In genomic region chr2:196169521-196169920, GRCh38 we compare ENCODE assay signal across 8 cellular contexts. TPM values are rescaled to one million over a fixed set of nuclear protein-coding genes. Genes with fewer than 3 reads are reported as not detected.
DNase-seq lines count a peak whose midpoint lies in the region; ATAC-seq, FAIRE-seq and TF ChIP-seq lines count a peak whose summit lies in the region.

No MANE protein-coding gene starts in this region.

- no peaks in the 10 kb centered on the region for H3K9me3 ChIP-seq in PC-9 (ENCODE audit: insufficient read depth, low read depth)
- H3K9me3 ChIP-seq in endothelial cell of umbilical vein (replicated peaks; ENCODE audit: control insufficient read depth, insufficient read depth, low read length) = no peaks in the 10 kb centered on the region

- H3K4me1 ChIP-seq in PC-9 (replicated peaks; ENCODE audit: insufficient read depth) (peaks cover 43% of the 10 kb centered on the region), endothelial cell of umbilical vein (ENCODE audit: control insufficient read depth, extremely low read depth, insufficient read depth, low read length) (peaks cover 42% of the 10 kb centered on the region)

- BruUV-seq in PC-9 (replicated peaks; lab: Mats Ljungman, UMichigan) (no TSS peak), endothelial cell of umbilical vein (replicated peaks; lab: Mats Ljungman, UMichigan) (no TSS peak)

- no peak for TF ChIP-seq POLR2A in endothelial cell of umbilical vein (IDR thresholded peaks at IDR 0.05; ENCODE audit: low read depth, low read length)

- H3K36me3 ChIP-seq in PC-9 (ENCODE audit: low read depth) (no peaks in the 10 kb centered on the region), endothelial cell of umbilical vein (ENCODE audit: control insufficient read depth in 2 of 2, extremely low read depth in 1 of 2, insufficient read depth in 2 of 2, low read length in 2 of 2) (no peaks in the 10 kb centered on the region)

- no peaks in the 10 kb centered on the region for H3F3A ChIP-seq in PC-9 (ENCODE audit: insufficient read depth, low read depth)

- CTCF ChIA-PET in PC-9 (lab: Charles Lee) = no interaction called here
- CTCF ChIA-PET in endothelial cell of umbilical vein (lab: Charles Lee) = interaction anchor here (1.0 to 2.3 kb wide), 6 partner anchors 63 to 284 kb away, joined by 3 to 21 read pairs (median 6); no protein-coding TSS in a partner anchor

- intact Hi-C loops in PC-9 (cut with micrococcal nuclease; ENCODE audit: unreplicated experiment) = no loop called here
- intact Hi-C loops in endothelial cell of umbilical vein (cut with micrococcal nuclease) = no loop called here

- no peak for FAIRE-seq in endothelial cell of umbilical vein (lab: Jason Lieb, UNC)

- H2AFZ ChIP-seq in PC-9 (no peak overlapping the region), endothelial cell of umbilical vein (ENCODE audit: low read depth, low read length) (no peak overlapping the region)

- H3K4me2 ChIP-seq in PC-9 (peak overlapping the region; percentile 73), endothelial cell of umbilical vein (ENCODE audit: insufficient read depth, low read length) (peak overlapping the region; percentile 97)

- ATAC-seq in GM18870 (IDR thresholded peaks at IDR 0.05; ENCODE audit: unreplicated experiment) = no peak
- ATAC-seq in HG03095 (IDR thresholded peaks at IDR 0.05; ENCODE audit: unreplicated experiment) = no peak

- H3K27ac ChIP-seq in PC-9 = peak overlapping the region; percentile 77
- H3K27ac ChIP-seq in endothelial cell of umbilical vein (ENCODE audit: insufficient read depth, low read depth, low read length) = no peak overlapping the region

- POLR2A ChIA-PET in PC-9 (lab: Charles Lee; ENCODE audit: unreplicated experiment) = no interaction called here
- POLR2A ChIA-PET in endothelial cell of umbilical vein (lab: Charles Lee) = interaction anchor here (0.7 kb wide), 1 partner anchor 15 kb away, joined by 7 read pairs; no protein-coding TSS in a partner anchor

- no peaks in the 10 kb centered on the region for H3K9me1 ChIP-seq in endothelial cell of umbilical vein (replicated peaks; ENCODE audit: control insufficient read depth, extremely low read depth, insufficient read depth, low read length)

- H3K27me3 ChIP-seq in PC-9 (ENCODE audit: insufficient read depth, low read depth) (no peaks in the 10 kb centered on the region), endothelial cell of umbilical vein (ENCODE audit: control insufficient read depth in 2 of 2, insufficient read depth in 2 of 2, low read length in 2 of 2) (peaks cover 2 to 17% of the 10 kb centered on the region in 2 experiments)

- TF ChIP-seq CTCF in GM12875 (IDR thresholded peaks at IDR 0.05; ENCODE audit: borderline replicate concordance, insufficient read depth, low read depth, low read length) (no peak), PC-9 (conservative IDR thresholded peaks at IDR 0.05) (no peak), endothelial cell of umbilical vein (IDR thresholded peaks at IDR 0.05; ENCODE audit: extremely low read depth in 1 of 2, insufficient read depth in 1 of 2, low read depth in 1 of 2, low read length in 2 of 2) (no peak), retinal pigment epithelial cell (conservative IDR thresholded peaks at IDR 0.05; ENCODE audit: low read depth, low read length) (no peak)

- H3K9ac ChIP-seq in endothelial cell of umbilical vein (replicated peaks; ENCODE audit: extremely low read depth, insufficient read depth, low read length) = peak overlapping the region; percentile 84

- H3K9me2 ChIP-seq in PC-9 (ENCODE audit: insufficient read depth) = no peaks in the 10 kb centered on the region

- dilution Hi-C loops in endothelial cell of umbilical vein (cut with MboI; ENCODE audit: extremely low pct_ligation_motif_present, low sequenced_read_pairs) = no loop called here

- H4K20me1 ChIP-seq in PC-9 (ENCODE audit: insufficient read depth) (no peaks in the 10 kb centered on the region), endothelial cell of umbilical vein (replicated peaks; ENCODE audit: control insufficient read depth, extremely low read depth, insufficient read depth, low read length) (no peaks in the 10 kb centered on the region)

- DNase-seq in PC-9 = no peak
- DNase-seq in endothelial cell of umbilical vein (ENCODE audit: low read depth, low spot score) = peak; percentile 16
- no peak for DNase-seq in retinal pigment epithelial cell (ENCODE audit: low read depth)
- DNase-seq in NCI-H146 (lab: John Stamatoyannopoulos, UW) = no peak
- no peak for DNase-seq in kidney glomerular epithelial cell (lab: John Stamatoyannopoulos, UW)

- H3K79me2 ChIP-seq in PC-9 (ENCODE audit: low read depth) (peaks cover 61% of the 10 kb centered on the region), endothelial cell of umbilical vein (ENCODE audit: control insufficient read depth, insufficient read depth, low read length) (peaks cover 65% of the 10 kb centered on the region)

- H3K4me3 ChIP-seq in GM12875 (ENCODE audit: low read depth, low read length) (peak overlapping the region; percentile 92), PC-9 (peak overlapping the region; percentile 95), endothelial cell of umbilical vein (replicated peaks in 1 of 3; ENCODE audit: insufficient read depth in 1 of 3, low read depth in 1 of 3, low read length in 3 of 3) (peak overlapping the region; percentile 46 to 94 (median 83)), retinal pigment epithelial cell (ENCODE audit: low read length) (peak overlapping the region; percentile 87)

TF ChIP-seq in endothelial cell of umbilical vein, 7 proteins besides CTCF, POLR2A, EP300 and RAD21:
- no peak for TF ChIP-seq MYC (IDR thresholded peaks at IDR 0.05; ENCODE audit: low read depth, low read length)
- TF ChIP-seq POLR2AphosphoS5 (IDR thresholded peaks at IDR 0.05; ENCODE audit: insufficient read depth, low read depth, low read length) = no peak
- TF ChIP-seq MAX (IDR thresholded peaks at IDR 0.05; ENCODE audit: insufficient read depth, insufficient read length) = no peak
- no peak for TF ChIP-seq JUN (IDR thresholded peaks at IDR 0.05; ENCODE audit: borderline replicate concordance, insufficient read depth, insufficient read length, low read depth)
- TF ChIP-seq EZH2 (IDR thresholded peaks at IDR 0.05; ENCODE audit: borderline replicate concordance, low read depth, low read length, severe bottlenecking) = no peak
- no peak for TF ChIP-seq FOS (IDR thresholded peaks at IDR 0.05; ENCODE audit: borderline replicate concordance, insufficient read depth, low read length)
- no peak for TF ChIP-seq GATA2 (IDR thresholded peaks at IDR 0.05; ENCODE audit: insufficient read depth, insufficient read length, low read depth, low read length)

RNA-seq across cellular contexts. Expression of gene STK17B, which starts 1.9 kb away (rescaled TPM):
- total RNA-seq in PC-9 (2021) (10.8 and 14.9 TPM in 2 replicates), endothelial cell of umbilical vein (12.4 and 16.6 TPM in 2 replicates)
- 2.0 and 2.5 TPM in 2 replicates for polyA plus RNA-seq in endothelial cell of umbilical vein
- polyA plus RNA-seq in endothelial cell of umbilical vein (2011; cell fraction: cytosol; rRNA removed) = 3.0 and 3.2 TPM in 2 replicates
- polyA plus RNA-seq in endothelial cell of umbilical vein (2011; cell fraction: nucleus; rRNA removed) = 4.0 and 5.1 TPM in 2 replicates
- 5.3 and 9.4 TPM in 2 replicates for polyA plus RNA-seq in endothelial cell of umbilical vein (2012)
- 5.6 and 6.5 TPM in 2 replicates for polyA minus RNA-seq in endothelial cell of umbilical vein
- 6.6 TPM for polyA minus RNA-seq in endothelial cell of umbilical vein (2011; cell fraction: cytosol; rRNA and poly(A)+ RNA removed)
- 7.5 and 15.1 TPM in 2 replicates for polyA minus RNA-seq in endothelial cell of umbilical vein (2011; cell fraction: nucleus; rRNA and poly(A)+ RNA removed)
